10 cellular contexts compared by ENCODE assay signal in genomic region chr2:47346107-47346506, GRCh38. TPM values are rescaled to one million over a fixed set of nuclear protein-coding genes. Genes with fewer than 3 reads are reported as not detected.
DNase-seq lines count a peak whose midpoint lies in the region; ATAC-seq, FAIRE-seq and TF ChIP-seq lines count a peak whose summit lies in the region.
"Had no signal": no experiment of that assay in that cellular context is flagged by ENCODE, and none has a peak within 500 bp of the region (broad histone marks: within the 10 kb centered on the region; RNA-seq: fewer than 3 reads in every experiment).

No MANE protein-coding gene starts in this region.

- CTCF ChIA-PET in HepG2 (lab: Yijun Ruan, JAX; ENCODE audit: low intra/inter-chr PET ratio, low total read pairs): no interaction called here

- H3K36me3 Mint-ChIP-seq in astrocyte (ENCODE audit: low read depth, unreplicated experiment): no peaks in the 10 kb centered on the region
- H3K36me3 Mint-ChIP-seq: natural killer cell had no signal

- H3K27ac Mint-ChIP-seq in astrocyte (ENCODE audit: unreplicated experiment): peak overlapping the region; percentile 75
- H3K27ac Mint-ChIP-seq: natural killer cell had no signal

- POLR2A ChIA-PET in HepG2 (lab: Yijun Ruan, JAX): interaction anchor here (1.2 to 4.1 kb wide), 9 partner anchors 8 to 57 kb away, joined by 3 to 48 read pairs (median 21); partner anchors contain the start of gene MSH2

- H3K4me3 ChIP-seq in HepG2 (replicated peaks in 1 of 3; ENCODE audit: insufficient read depth in 1 of 3, low read depth in 2 of 3, low read length in 3 of 3) (peak overlapping the region in 1 of 3 experiments; percentile 46; a peak in 3 of 6 replicates), right lobe of liver (no peak overlapping the region), astrocyte (ENCODE audit: insufficient read depth, low read depth, low read length) (peak overlapping the region; percentile 62), mesodermal cell (ENCODE audit: extremely low read depth, insufficient read depth, low read length, poor library complexity, severe bottlenecking) (no peak overlapping the region)

- H3K4me3 Mint-ChIP-seq in astrocyte (ENCODE audit: unreplicated experiment): peak overlapping the region; percentile 92
- H3K4me3 Mint-ChIP-seq: natural killer cell had no signal

- H3K27ac ChIP-seq in HepG2 (ENCODE audit: extremely low read length, insufficient read depth, low read length): peak overlapping the region; percentile 84
- H3K27ac ChIP-seq in right lobe of liver: no peak overlapping the region
- no peak overlapping the region for H3K27ac ChIP-seq in astrocyte (ENCODE audit: low read depth, low read length)
- peak overlapping the region; percentile 99 for H3K27ac ChIP-seq in mesodermal cell (ENCODE audit: low read depth, low read length, severe bottlenecking)

- H3K4me1 Mint-ChIP-seq in astrocyte (ENCODE audit: low read depth, unreplicated experiment): peaks cover 13% of the 10 kb centered on the region

- no peak for TF ChIP-seq EP300 in HepG2 (IDR thresholded peaks at IDR 0.05; ENCODE audit: low read depth in 2 of 2, low read length in 2 of 2)
- TF ChIP-seq EP300 in HepG2 (CRISPR knock-in tag; IDR thresholded peaks at IDR 0.05; ENCODE audit: borderline replicate concordance): no peak

- no peaks in the 10 kb centered on the region for H3K9me3 ChIP-seq in HepG2 (ENCODE audit: low read length)
- no peaks in the 10 kb centered on the region for H3K9me3 ChIP-seq in right lobe of liver
- H3K9me3 ChIP-seq in astrocyte (ENCODE audit: insufficient read depth, low read depth, low read length): no peaks in the 10 kb centered on the region
- H3K9me3 ChIP-seq in mesodermal cell (ENCODE audit: control insufficient read depth, low read length): no peaks in the 10 kb centered on the region

- H3K36me3 ChIP-seq in HepG2 (replicated peaks in 1 of 2; ENCODE audit: control insufficient read depth in 1 of 2, insufficient read depth in 2 of 2, low read length in 2 of 2) (no peaks in the 10 kb centered on the region), right lobe of liver (no peaks in the 10 kb centered on the region), astrocyte (ENCODE audit: insufficient read depth, low read length) (no peaks in the 10 kb centered on the region), mesodermal cell (ENCODE audit: control insufficient read depth, insufficient read depth, low read length) (peaks cover 9% of the 10 kb centered on the region)

- TSS peak; percentile 94 for BruUV-seq in HepG2 (replicated peaks; lab: Mats Ljungman, UMichigan)

- in situ Hi-C loops in HepG2 (cut with HindIII; ENCODE audit: extremely low pct_ligation_motif_present, low pct_unique_long_range_greater_than_20kb): no loop called here

- ATAC-seq in HepG2 (no peak), right lobe of liver (no peak), GM18498 (IDR thresholded peaks at IDR 0.05; ENCODE audit: unreplicated experiment) (no peak), HG03045 (IDR thresholded peaks at IDR 0.05; ENCODE audit: unreplicated experiment) (no peak), GM18505 (IDR thresholded peaks at IDR 0.05; ENCODE audit: unreplicated experiment) (no peak)
- ATAC-seq: natural killer cell had no signal

- H3K79me2 ChIP-seq in HepG2 (ENCODE audit: insufficient read depth, low read length) (peaks cover 22% of the 10 kb centered on the region), astrocyte (ENCODE audit: insufficient read depth, low read length) (peaks cover 3% of the 10 kb centered on the region)

- H3K4me2 ChIP-seq in HepG2 (ENCODE audit: low read depth, low read length) (peak overlapping the region; percentile 81), astrocyte (ENCODE audit: low read length) (peak overlapping the region; percentile 87)

- no peak for TF ChIP-seq POLR2A in HepG2 (IDR thresholded peaks at IDR 0.05; ENCODE audit: insufficient read depth in 1 of 2, low read depth in 2 of 2, low read length in 2 of 2)
- TF ChIP-seq POLR2A in right lobe of liver (IDR thresholded peaks at IDR 0.05): no peak
- no peak for TF ChIP-seq POLR2A in GM12892 (IDR thresholded peaks at IDR 0.05; ENCODE audit: low read depth, low read length)
- TF ChIP-seq POLR2A in GM18505 (IDR thresholded peaks at IDR 0.05; ENCODE audit: borderline replicate concordance, extremely low read depth, insufficient read depth, insufficient read length): no peak

- no peak for FAIRE-seq in HepG2 (lab: Jason Lieb, UNC)
- no peak for FAIRE-seq in astrocyte (lab: Jason Lieb, UNC)
- no peak for FAIRE-seq in GM12892 (lab: Jason Lieb, UNC)

- H4K20me1 ChIP-seq in HepG2 (ENCODE audit: insufficient read depth, low read length) (no peaks in the 10 kb centered on the region), astrocyte (ENCODE audit: insufficient read depth, low read length) (no peaks in the 10 kb centered on the region)

- 80% methylated on average over 3 of the region's 3 CpGs for WGBS in HepG2 (ENCODE audit: low lambda C conversion rate)
- WGBS in right lobe of liver (ENCODE audit: insufficient coverage, low coverage, low lambda C conversion rate, missing lambda C conversion rate): 88% methylated on average over 3 of the region's 3 CpGs
- WGBS in mesodermal cell (ENCODE audit: insufficient coverage in 2 of 2), 2 experiments: 75 to 92% methylated on average over 2 of the region's 3 CpGs

- intact Hi-C loops in HepG2 (cut with micrococcal nuclease; ENCODE audit: unreplicated experiment) (no loop called here), right lobe of liver (cut with DNase I) (no loop called here)

- no peak for TF ChIP-seq CTCF in HepG2 (CRISPR knock-in tag; IDR thresholded peaks at IDR 0.05)
- TF ChIP-seq CTCF in right lobe of liver (IDR thresholded peaks at IDR 0.05): no peak
- TF ChIP-seq CTCF in astrocyte (IDR thresholded peaks at IDR 0.05; ENCODE audit: insufficient read depth, low read depth, low read length): no peak

- H2AFZ ChIP-seq in HepG2 (ENCODE audit: low read length) (no peak overlapping the region), astrocyte (ENCODE audit: low read depth, low read length) (no peak overlapping the region)

- H3K9ac ChIP-seq in HepG2 (ENCODE audit: insufficient read depth, low read depth, low read length) (peak overlapping the region; percentile 74; the same call in 1 of the 2 replicates), astrocyte (ENCODE audit: low read length) (peak overlapping the region; percentile 86)

- peaks cover 1% of the 10 kb centered on the region for H3K9me3 Mint-ChIP-seq in astrocyte (ENCODE audit: unreplicated experiment)
- H3K9me3 Mint-ChIP-seq: natural killer cell had no signal

- TF ChIP-seq RAD21 in HepG2 (CRISPR knock-in tag; IDR thresholded peaks at IDR 0.05): no peak

- H3K4me1 ChIP-seq in HepG2 (ENCODE audit: insufficient read depth, low read length) (peaks cover 55% of the 10 kb centered on the region), right lobe of liver (peaks cover 0 to 18% (median 1%) of the 10 kb centered on the region in 4 donors), astrocyte (ENCODE audit: insufficient read depth, low read length) (peaks cover 14% of the 10 kb centered on the region), mesodermal cell (ENCODE audit: control insufficient read depth, insufficient read depth, low read length, poor library complexity, severe bottlenecking) (peaks cover 23% of the 10 kb centered on the region)

- H3K27me3 ChIP-seq in HepG2 (ENCODE audit: control insufficient read depth in 1 of 2, insufficient read depth in 2 of 2, low read length in 2 of 2): no peaks in the 10 kb centered on the region
- H3K27me3 ChIP-seq in right lobe of liver: no peaks in the 10 kb centered on the region
- H3K27me3 ChIP-seq in astrocyte (ENCODE audit: insufficient read depth, low read length): no peaks in the 10 kb centered on the region

- H3K27me3 Mint-ChIP-seq in astrocyte (ENCODE audit: low read depth, unreplicated experiment): no peaks in the 10 kb centered on the region

- DNase-seq in HepG2 (ENCODE audit: low spot score) (no peak), right lobe of liver (no peak), astrocyte (ENCODE audit: low read depth) (no peak), GM12892 (ENCODE audit: insufficient read length) (no peak)
- DNase-seq: natural killer cell had no signal

RNA-seq across cellular contexts. Expression of gene EPCAM, which starts 23.0 kb away (rescaled TPM):
- 86.5 and 161 TPM in 2 replicates for total RNA-seq in HepG2 (2016; rRNA removed; fragmentation: Illumina TruSeq; extraction: Trizol)
- total RNA-seq in HepG2 (2016; cell fraction: cytosol; rRNA removed; fragmentation: Illumina TruSeq; extraction: Trizol; ENCODE audit: low read depth): 35.3 and 38.4 TPM in 2 replicates
- 81.2 and 157 TPM in 2 replicates for total RNA-seq in HepG2 (2016; cell fraction: insoluble cytoplasmic fraction; rRNA removed; fragmentation: Illumina TruSeq; extraction: Trizol)
- 43.3 and 50.6 TPM in 2 replicates for total RNA-seq in HepG2 (2016; cell fraction: membrane; rRNA removed; fragmentation: Illumina TruSeq; extraction: Trizol)
- total RNA-seq in HepG2 (2016; cell fraction: nucleus; rRNA removed; fragmentation: Illumina TruSeq; extraction: Trizol): 148 and 175 TPM in 2 replicates
- polyA plus RNA-seq in HepG2 (2011; rRNA removed): 54.5 and 71.1 TPM in 2 replicates
- polyA plus RNA-seq in HepG2 (2011; cell fraction: cytosol; rRNA removed): 40.5 and 55.7 TPM in 2 replicates
- 23.7 and 32.0 TPM in 2 replicates for polyA plus RNA-seq in HepG2 (2011; cell fraction: nucleus; rRNA removed)
- polyA plus RNA-seq in HepG2 (2012): 133 and 185 TPM in 2 replicates
- 40.3 and 47.3 TPM in 2 replicates for polyA plus RNA-seq in HepG2 (2016; cell fraction: cytosol; fragmentation: Illumina TruSeq; extraction: Trizol; ENCODE audit: low read depth)
- 110 and 111 TPM in 2 replicates for polyA plus RNA-seq in HepG2 (2016; cell fraction: insoluble cytoplasmic fraction; fragmentation: Illumina TruSeq; extraction: Trizol; ENCODE audit: low read depth)
- 43.9 and 48.4 TPM in 2 replicates for polyA plus RNA-seq in HepG2 (2016; cell fraction: membrane; fragmentation: Illumina TruSeq; extraction: Trizol; ENCODE audit: low read depth)
- 287 and 318 TPM in 2 replicates for polyA plus RNA-seq in HepG2 (2016; cell fraction: nucleus; fragmentation: Illumina TruSeq; extraction: Trizol; ENCODE audit: insufficient read depth, low read depth)
- polyA minus RNA-seq in HepG2 (2011; rRNA and poly(A)+ RNA removed; ENCODE audit: low replicate concordance): 0.61 and 14.8 TPM in 2 replicates
- polyA minus RNA-seq in HepG2 (2011; cell fraction: cytosol; rRNA and poly(A)+ RNA removed): 51.5 and 59.4 TPM in 2 replicates
- polyA minus RNA-seq in HepG2 (2011; cell fraction: nucleus; rRNA and poly(A)+ RNA removed): 33.1 and 43.6 TPM in 2 replicates
- 1 to 10 TPM in 5 of 6 experiments, under 1 TPM in 1; 0.55 to 2.4 (median 1.6) TPM for total RNA-seq in right lobe of liver
- total RNA-seq in astrocyte: 15.2 and 23.5 TPM in 2 replicates
- 4.8 TPM for polyA plus RNA-seq in mesodermal cell (2013, experiment 1 of 2)
- polyA plus RNA-seq in mesodermal cell (2013, experiment 2 of 2): 4.9 TPM
- polyA plus RNA-seq in GM12892 (2012; ENCODE audit: missing spikeins): 0.25 TPM
- total RNA-seq: natural killer cell, SK-MEL-5 had no signal

RNA-seq across cellular contexts. Expression of gene MSH2, which starts 56.8 kb away (rescaled TPM):
- total RNA-seq in HepG2 (2016; rRNA removed; fragmentation: Illumina TruSeq; extraction: Trizol) (76.3 and 125 TPM in 2 replicates), right lobe of liver (1 to 10 TPM; 3.2 to 7.0 (median 5.2) TPM), astrocyte (16.0 and 16.2 TPM in 2 replicates)
- total RNA-seq in HepG2 (2016; cell fraction: cytosol; rRNA removed; fragmentation: Illumina TruSeq; extraction: Trizol; ENCODE audit: low read depth): 12.2 and 14.5 TPM in 2 replicates
- total RNA-seq in HepG2 (2016; cell fraction: insoluble cytoplasmic fraction; rRNA removed; fragmentation: Illumina TruSeq; extraction: Trizol): 76.5 and 122 TPM in 2 replicates
- total RNA-seq in HepG2 (2016; cell fraction: membrane; rRNA removed; fragmentation: Illumina TruSeq; extraction: Trizol): 17.5 and 23.6 TPM in 2 replicates
- 50.2 and 54.3 TPM in 2 replicates for total RNA-seq in HepG2 (2016; cell fraction: nucleus; rRNA removed; fragmentation: Illumina TruSeq; extraction: Trizol)
- polyA plus RNA-seq in HepG2 (2011; rRNA removed): 13.5 and 19.9 TPM in 2 replicates
- polyA plus RNA-seq in HepG2 (2011; cell fraction: cytosol; rRNA removed): 7.9 and 10.8 TPM in 2 replicates
- polyA plus RNA-seq in HepG2 (2011; cell fraction: nucleus; rRNA removed): 6.8 and 7.9 TPM in 2 replicates
- 21.3 and 30.0 TPM in 2 replicates for polyA plus RNA-seq in HepG2 (2012)
- polyA plus RNA-seq in HepG2 (2016; cell fraction: cytosol; fragmentation: Illumina TruSeq; extraction: Trizol; ENCODE audit: low read depth): 2.7 and 3.2 TPM in 2 replicates
- polyA plus RNA-seq in HepG2 (2016; cell fraction: insoluble cytoplasmic fraction; fragmentation: Illumina TruSeq; extraction: Trizol; ENCODE audit: low read depth): 81.0 and 82.7 TPM in 2 replicates
- 6.4 and 7.3 TPM in 2 replicates for polyA plus RNA-seq in HepG2 (2016; cell fraction: membrane; fragmentation: Illumina TruSeq; extraction: Trizol; ENCODE audit: low read depth)
- polyA plus RNA-seq in HepG2 (2016; cell fraction: nucleus; fragmentation: Illumina TruSeq; extraction: Trizol; ENCODE audit: insufficient read depth, low read depth): 42.8 and 46.2 TPM in 2 replicates
- polyA minus RNA-seq in HepG2 (2011; rRNA and poly(A)+ RNA removed; ENCODE audit: low replicate concordance): 14.0 and 23.3 TPM in 2 replicates
- 19.4 and 20.9 TPM in 2 replicates for polyA minus RNA-seq in HepG2 (2011; cell fraction: cytosol; rRNA and poly(A)+ RNA removed)
- polyA minus RNA-seq in HepG2 (2011; cell fraction: nucleus; rRNA and poly(A)+ RNA removed): 25.5 and 29.3 TPM in 2 replicates
- 37.9 TPM for polyA plus RNA-seq in mesodermal cell (2013, experiment 1 of 2)
- 42.7 TPM for polyA plus RNA-seq in mesodermal cell (2013, experiment 2 of 2)
- polyA plus RNA-seq in GM12892 (2012; ENCODE audit: missing spikeins): 49.6 TPM

Comparison
In these comparisons a context has a peak if more than half of its experiments do, and no peak if none do; other contexts are left out.
1. H3K27ac ChIP-seq: peak in HepG2 (single experiment) and mesodermal cell (single experiment); none in right lobe of liver (0 of 3) and astrocyte (single experiment).